Comparison of ENCODE assay signal across 10 cellular contexts in the genomic region with DNA sequence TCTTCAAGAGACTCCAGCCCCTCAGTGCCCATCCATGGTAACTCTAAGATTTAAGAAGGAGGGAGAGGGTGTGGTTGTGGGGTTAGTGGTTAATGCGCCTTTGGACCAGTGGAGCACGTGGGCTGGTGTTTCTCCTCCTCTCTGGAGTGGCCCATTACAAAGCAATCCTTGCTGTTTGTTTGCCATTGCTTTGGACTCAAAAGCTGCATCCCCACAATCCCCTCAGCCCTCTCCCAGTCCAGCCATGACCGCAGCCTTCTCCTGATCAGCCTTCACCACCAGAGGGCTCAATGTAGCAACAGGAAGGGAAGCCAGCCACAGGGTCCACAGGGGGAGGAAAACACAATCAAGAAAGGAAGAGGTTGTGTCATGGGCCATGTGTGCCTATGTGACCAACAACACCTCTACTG. TPM values are rescaled to one million over a fixed set of nuclear protein-coding genes. Genes with fewer than 3 reads are reported as not detected.
DNase-seq lines count a peak whose midpoint lies in the region; ATAC-seq, FAIRE-seq and TF ChIP-seq lines count a peak whose summit lies in the region.
"Had no signal": no experiment of that assay in that cellular context is flagged by ENCODE, and none has a peak within 500 bp of the region (broad histone marks: within the 10 kb centered on the region; RNA-seq: fewer than 3 reads in every experiment).

No MANE protein-coding gene starts in this region.

- intact Hi-C loops in K562 (cut with micrococcal nuclease) = loop anchor here (2.0 kb wide), 1 partner anchor 21 kb away; no protein-coding TSS in a partner anchor

- H3K9me3 ChIP-seq in Karpas-422 (ENCODE audit: low read length) = no peaks in the 10 kb centered on the region; the same call in 1 of the 2 replicates
- no peaks in the 10 kb centered on the region for H3K9me3 ChIP-seq in K562 (replicated peaks; ENCODE audit: control insufficient read depth, insufficient read depth, low read depth, low read length)

- peak; percentile 61 to 77 (median 71) for TF ChIP-seq CTCF in K562 (IDR thresholded peaks at IDR 0.05 in 2 of 3, conservative IDR thresholded peaks at IDR 0.05 in 1 of 3; ENCODE audit: insufficient read depth in 2 of 3, low read depth in 1 of 3, low read length in 3 of 3)

- H3K4me1 ChIP-seq in Karpas-422 (ENCODE audit: low read length) (no peaks in the 10 kb centered on the region), K562 (replicated peaks in 1 of 2; ENCODE audit: control insufficient read depth in 2 of 2, insufficient read depth in 2 of 2, low read length in 2 of 2) (no peaks in the 10 kb centered on the region), mesendoderm (ENCODE audit: control insufficient read depth, low read depth, low read length) (no peaks in the 10 kb centered on the region)

- H3K4me3 ChIP-seq in Karpas-422 (ENCODE audit: low read length) (no peak overlapping the region), K562 (no peak overlapping the region), mesendoderm (ENCODE audit: low read length) (no peak overlapping the region)

- TF ChIP-seq EP300 in K562 (IDR thresholded peaks at IDR 0.05; ENCODE audit: low read length) = no peak

- TF ChIP-seq POLR2A in K562 (conservative IDR thresholded peaks at IDR 0.05) = no peak

- in situ Hi-C loops in K562 (cut with MboI) = no loop called here

- H2BK120ac ChIP-seq in mesendoderm (ENCODE audit: low read depth, low read length) = no peak overlapping the region

- no peaks in the 10 kb centered on the region for H3K36me3 ChIP-seq in Karpas-422 (ENCODE audit: insufficient read depth, low read length)
- H3K36me3 ChIP-seq in K562 (ENCODE audit: control insufficient read depth, insufficient read depth, low read length) = no peaks in the 10 kb centered on the region
- no peaks in the 10 kb centered on the region for H3K36me3 ChIP-seq in mesendoderm (ENCODE audit: control insufficient read depth, insufficient read depth, low read length)

- H2AK5ac ChIP-seq in mesendoderm (ENCODE audit: low read length) = no peak overlapping the region

- no peak overlapping the region for H4K5ac ChIP-seq in mesendoderm (ENCODE audit: low read length)

- no peaks in the 10 kb centered on the region for H3K9me1 ChIP-seq in K562 (ENCODE audit: control insufficient read depth, insufficient read depth, low read length)

- H3K18ac ChIP-seq in mesendoderm (ENCODE audit: low read length) = no peak overlapping the region

- no peaks in the 10 kb centered on the region for H3K27me3 ChIP-seq in Karpas-422 (ENCODE audit: low read length)
- H3K27me3 ChIP-seq in K562 (ENCODE audit: control insufficient read depth in 2 of 2, insufficient read depth in 2 of 2, low read length in 2 of 2) = peaks cover 3 to 7% of the 10 kb centered on the region in 2 experiments; a peak in 3 of 5 replicates
- no peaks in the 10 kb centered on the region for H3K27me3 ChIP-seq in mesendoderm (ENCODE audit: insufficient read depth, low read length, poor library complexity)

- H3K56ac ChIP-seq in mesendoderm (ENCODE audit: low read length) = peak overlapping the region; percentile 4

- H3K79me2 ChIP-seq in Karpas-422 (ENCODE audit: low read length) = no peaks in the 10 kb centered on the region
- H3K79me2 ChIP-seq in K562 (ENCODE audit: control insufficient read depth, insufficient read depth, low read length) = no peaks in the 10 kb centered on the region
- H3K79me2 ChIP-seq in mesendoderm (ENCODE audit: control insufficient read depth, insufficient read depth, low read length) = no peaks in the 10 kb centered on the region

- 0% methylated on average over 3 of the region's 3 CpGs for WGBS in K562 (ENCODE audit: insufficient coverage, low coverage, missing lambda C conversion rate)
- no CpG with 5 or more reads among the region's 3 CpGs for WGBS in mesendoderm (ENCODE audit: extremely low coverage, insufficient coverage, low lambda C conversion rate)

- H3K79me1 ChIP-seq in mesendoderm (ENCODE audit: low read length) = no peaks in the 10 kb centered on the region

- TF ChIP-seq RAD21 in K562 (CRISPR knock-in tag; conservative IDR thresholded peaks at IDR 0.05 in 1 of 2, IDR thresholded peaks at IDR 0.05 in 1 of 2) = peak; percentile 20 to 65; a peak in 2 of 4 replicates

- H3K4ac ChIP-seq in mesendoderm (ENCODE audit: low read depth, low read length) = no peak overlapping the region

- no TSS peak for BruUV-seq in K562 (replicated peaks; lab: Mats Ljungman, UMichigan)

- no peak overlapping the region for H3K9ac ChIP-seq in Karpas-422 (ENCODE audit: low read length)
- no peak overlapping the region for H3K9ac ChIP-seq in K562 (ENCODE audit: insufficient read depth in 1 of 2, low read depth in 2 of 2, low read length in 2 of 2)
- H3K9ac ChIP-seq in mesendoderm (ENCODE audit: low read length) = no peak overlapping the region
- H3K9ac ChIP-seq: KMS-11 had no signal

- FAIRE-seq in K562 (lab: Jason Lieb, UNC) = peak; percentile 86

- H3K23ac ChIP-seq in mesendoderm (ENCODE audit: low read length) = no peak overlapping the region

- POLR2A ChIA-PET in K562 (lab: Yijun Ruan, JAX) = interaction anchor here (0.7 kb wide), 1 partner anchor 18 kb away, joined by 3 read pairs; no protein-coding TSS in a partner anchor

- H2BK5ac ChIP-seq in mesendoderm (ENCODE audit: low read length) = no peak overlapping the region

- no peak overlapping the region for H4K8ac ChIP-seq in mesendoderm (ENCODE audit: low read depth, low read length)

- H4K20me1 ChIP-seq in Karpas-422 (ENCODE audit: insufficient read depth, low read depth, low read length) (no peaks in the 10 kb centered on the region), K562 (replicated peaks; ENCODE audit: control insufficient read depth, insufficient read depth, low read length) (no peaks in the 10 kb centered on the region)

- CTCF ChIA-PET in K562 (lab: Yijun Ruan, JAX; ENCODE audit: low intra/inter-chr PET ratio) = interaction anchor here (0.6 kb wide), 1 partner anchor 21 kb away, joined by 3 read pairs; no protein-coding TSS in a partner anchor

- peak; percentile 49 for DNase-seq in DMS53 (lab: John Stamatoyannopoulos, UW)
- DNase-seq in DMS53 treated with DMSO at 0.1 percent for 48 hours (lab: John Stamatoyannopoulos, UW; ENCODE audit: unreplicated experiment) = no peak
- peak; percentile 54 for DNase-seq in Karpas-422
- peak; percentile 24 to 63 (median 46) for DNase-seq in K562 (ENCODE audit: extremely low read depth in 1 of 4, low spot score in 3 of 4)
- peak; percentile 91 for DNase-seq in mesendoderm
- DNase-seq in activated gamma-delta T cell (lab: John Stamatoyannopoulos, UW) = no peak
- DNase-seq: right cardiac atrium had no signal

- no peak overlapping the region for H2BK15ac ChIP-seq in mesendoderm (replicated peaks; ENCODE audit: low read depth)

- H3K4me2 ChIP-seq in Karpas-422 (ENCODE audit: low read depth, low read length, poor library complexity, severe bottlenecking) (no peak overlapping the region), K562 (ENCODE audit: insufficient read depth, low read length) (no peak overlapping the region), mesendoderm (ENCODE audit: low read length) (no peak overlapping the region)
- H3K4me2 ChIP-seq: KMS-11 had no signal

- no peak overlapping the region for H2AFZ ChIP-seq in Karpas-422 (ENCODE audit: low read length)
- H2AFZ ChIP-seq in K562 (ENCODE audit: low read depth, low read length) = no peak overlapping the region

- H3K27ac ChIP-seq in Karpas-422 (ENCODE audit: low read length) (no peak overlapping the region), K562 (ENCODE audit: extremely low read depth, low read depth, low read length) (no peak overlapping the region), mesendoderm (ENCODE audit: low read depth, low read length) (no peak overlapping the region)
- H3K27ac ChIP-seq: KMS-11 had no signal

- ATAC-seq in K562 (peak; percentile 98), GM21360 (IDR thresholded peaks at IDR 0.05; ENCODE audit: unreplicated experiment) (no peak), HG03039 (IDR thresholded peaks at IDR 0.05; ENCODE audit: unreplicated experiment) (no peak)

- H3K9me2 ChIP-seq in Karpas-422 (replicated peaks; ENCODE audit: insufficient read depth, low read length) = no peaks in the 10 kb centered on the region

TF ChIP-seq in K562, 482 proteins besides CTCF, POLR2A, EP300 and RAD21 (continues in another document):
- TF ChIP-seq STAG1 (CRISPR knock-in tag; IDR thresholded peaks at IDR 0.05; ENCODE audit: borderline replicate concordance) = peak; percentile 30; the same call in 1 of the 2 replicates
- TF ChIP-seq NEUROD1 (IDR thresholded peaks at IDR 0.05; ENCODE audit: borderline replicate concordance, low read depth, low read length, partially characterized antibody) = no peak

RNA-seq across cellular contexts. Expression of a gene that starts 38.4 kb away (rescaled TPM):
- 0.04 TPM in 1 of 2 replicates, not detected in the other for total RNA-seq in Karpas-422 (2014; rRNA removed; shearing (Covaris generic); ENCODE audit: low replicate concordance)
- total RNA-seq in K562 (2011; cell fraction: chromatin; rRNA removed; ENCODE audit: low replicate concordance) = 13.4 and 14.9 TPM in 2 replicates
- total RNA-seq in K562 (2011; cell fraction: nucleolus; rRNA removed) = 3.0 and 7.9 TPM in 2 replicates
- total RNA-seq in K562 (2011; cell fraction: nucleoplasm; rRNA removed) = 3.4 and 4.8 TPM in 2 replicates
- total RNA-seq in K562 (2014; rRNA removed) (1.1 TPM in 1 of 2 replicates, not detected in the other), K562 (2014; rRNA removed; fragmentation: Illumina TruSeq; extraction: Trizol) (2.4 and 2.6 TPM in 2 replicates), K562 (2015; rRNA removed; fragmentation: Illumina TruSeq; extraction: Trizol) (1.8 and 2.2 TPM in 2 replicates), K562 (2021) (1.7 and 2.2 TPM in 2 replicates)
- polyA plus RNA-seq in K562 (2011; rRNA removed) (1.4 and 2.2 TPM in 2 replicates), K562 (2014; fragmentation: Illumina TruSeq; extraction: Trizol) (0.43 and 1.5 TPM in 2 replicates), K562 (2014; fragmentation: Nextera tagmentation; extraction: Ambion mirVana) (under 1 TPM; 0.39 to 0.48 TPM), K562 (2014; rRNA removed) (1.3 and 2.7 TPM in 2 replicates)
- polyA plus RNA-seq in K562 (2011; cell fraction: cytosol; rRNA removed) = 0.49 and 1.8 TPM in 2 replicates
- 1.6 and 6.0 TPM in 2 replicates for polyA plus RNA-seq in K562 (2011; cell fraction: nucleus; rRNA removed)
- 1.6 and 1.7 TPM in 2 replicates for polyA plus RNA-seq in K562 (2012)
- polyA minus RNA-seq in K562 (2011; rRNA and poly(A)+ RNA removed) = 1.2 and 1.9 TPM in 2 replicates
- polyA minus RNA-seq in K562 (2011; cell fraction: cytosol; rRNA and poly(A)+ RNA removed) = 3.0 TPM in 1 of 2 replicates, not detected in the other
- polyA minus RNA-seq in K562 (2011; cell fraction: nucleus; rRNA and poly(A)+ RNA removed) = 2.3 and 4.6 TPM in 2 replicates
- polyA plus RNA-seq in mesendoderm (2013, experiment 1 of 2) = 75.6 TPM
- polyA plus RNA-seq in mesendoderm (2013, experiment 2 of 2) = 71.2 TPM

Comparison
In these comparisons a context has a peak if more than half of its experiments do, and no peak if none do; other contexts are left out.
1. DNase-seq: peak in DMS53 (single experiment), Karpas-422 (single experiment), K562 (4 of 4) and mesendoderm (single experiment); none in DMS53 treated with DMSO at 0.1 percent for 48 hours (single experiment) and activated gamma-delta T cell (single experiment).